ENCODE assay signal across 25 cellular contexts in the genomic region with DNA sequence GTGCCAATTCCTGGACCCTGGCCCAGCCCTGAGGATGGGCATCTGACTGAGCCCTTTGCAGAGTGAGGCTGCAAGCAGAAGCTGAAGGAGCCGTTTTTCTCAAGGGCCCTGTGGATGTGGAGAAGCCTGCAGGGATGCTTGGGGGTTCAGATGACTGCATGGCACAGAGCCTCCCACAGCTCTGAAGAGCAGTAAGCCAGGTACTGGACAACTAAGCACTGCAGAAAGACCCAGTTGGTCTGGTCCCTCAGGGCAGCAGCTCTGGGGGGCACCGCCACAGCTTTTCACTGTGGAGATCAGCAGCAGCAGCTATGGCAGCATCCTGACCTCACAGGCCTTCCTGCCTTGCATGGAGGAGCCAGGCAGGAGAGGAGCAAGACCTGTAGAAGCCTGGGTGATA.
A peak's percentile ranks its signal among the peaks of the same experiment; 100 is the strongest.
DNase-seq lines count a peak whose midpoint lies in the region; ATAC-seq, FAIRE-seq and TF ChIP-seq lines count a peak whose summit lies in the region.
"Had no signal": no experiment of that assay in that cellular context is flagged by ENCODE, and none has a peak within 500 bp of the region (broad histone marks: within the 10 kb centered on the region; RNA-seq: fewer than 3 reads in every experiment).

No MANE protein-coding gene starts in this region.

- H3K9me3 ChIP-seq in H1 (ENCODE audit: insufficient read depth in 2 of 2, low read depth in 1 of 2, low read length in 1 of 2) (no peaks in the 10 kb centered on the region), testis (no peaks in the 10 kb centered on the region)
- H3K9me3 ChIP-seq: HAP-1, SJCRH30, stomach, tibial artery, vagina had no signal

- H2BK15ac ChIP-seq in H1 (ENCODE audit: low read length): no peak overlapping the region

- H3K9ac ChIP-seq in H1 (replicated peaks in 1 of 4; ENCODE audit: extremely low read depth in 1 of 4, low read depth in 3 of 4, low read length in 3 of 4): no peak overlapping the region
- H3K9ac ChIP-seq: parathyroid adenoma had no signal

- no peak overlapping the region for H3K23ac ChIP-seq in H1 (ENCODE audit: insufficient read length)

- H3K27ac Mint-ChIP-seq in activated naive CD4-positive, alpha-beta T cell treated with anti-CD3 and anti-CD28 coated beads, Interleukin-2, amount 50 U/mL, for 72 hours: peak overlapping the region; percentile 17 to 95
- H3K27ac Mint-ChIP-seq in stimulated activated effector memory CD8-positive, alpha-beta T cell treated with anti-CD3 and anti-CD28 coated beads, Interleukin-12 subunit alpha, Interleukin-12 subunit beta, amount 100 ng/mL, for 72 hours: no peak overlapping the region
- H3K27ac Mint-ChIP-seq: activated naive CD4-positive, alpha-beta T cell treated with anti-CD3 and anti-CD28 coated beads, Interleukin-2, amount 50 U/mL, for 24 hours; CD8-positive, alpha-beta T cell had no signal

- CTCF ChIA-PET in H1 (lab: Charles Lee; ENCODE audit: partially characterized antibody): interaction anchor here (1.7 kb wide), 1 partner anchor 11 kb away, joined by 5 read pairs; no protein-coding TSS in a partner anchor

- peak in 1 of 2 donors; percentile 59 for DNase-seq in activated naive CD4-positive, alpha-beta T cell treated with anti-CD3 and anti-CD28 coated beads, Interleukin-2, amount 50 U/mL, for 72 hours (ENCODE audit: low spot score in 2 of 2)
- no peak for DNase-seq in activated naive CD4-positive, alpha-beta T cell treated with anti-CD3 and anti-CD28 coated beads, Interleukin-2, amount 50 U/mL, for 16 hours
- DNase-seq in H1 (ENCODE audit: low read depth in 1 of 2, low spot score in 2 of 2): peak in 1 of 2 experiments; percentile 32
- DNase-seq in stimulated activated effector memory CD8-positive, alpha-beta T cell treated with anti-CD3 and anti-CD28 coated beads, Interleukin-12 subunit alpha, Interleukin-12 subunit beta, amount 100 ng/mL, for 72 hours (ENCODE audit: low spot score in 2 of 2): no peak
- no peak for DNase-seq in SIG-M5 (lab: John Stamatoyannopoulos, UW)
- no peak for DNase-seq in testis
- DNase-seq: activated CD4-positive, alpha-beta T cell treated with anti-CD3 and anti-CD28 coated beads, Interleukin-2, amount 50 U/mL, for 1 hour; CD8-positive, alpha-beta T cell; NCI-H1092; NCI-H1694 treated with DMSO at 0.1 percent for 48 hours; NCI-H2171; NCI-H82; retina; SJCRH30; stimulated activated CD4-positive, alpha-beta T cell treated with anti-CD3 and anti-CD28 coated beads, Interleukin-1b, Interleukin-23, amount 100 ng/mL, for 48 hours; stomach; tibial artery had no signal

- peaks cover 4% of the 10 kb centered on the region for H3K4me1 Mint-ChIP-seq in stimulated activated effector memory CD8-positive, alpha-beta T cell treated with anti-CD3 and anti-CD28 coated beads, Interleukin-12 subunit alpha, Interleukin-12 subunit beta, amount 100 ng/mL, for 72 hours

- no peak for TF ChIP-seq RAD21 in H1 (IDR thresholded peaks at IDR 0.05 in 1 of 2, conservative IDR thresholded peaks at IDR 0.05 in 1 of 2; ENCODE audit: low read depth in 2 of 2, low read length in 2 of 2)

- H3K4ac ChIP-seq in H1 (replicated peaks; ENCODE audit: insufficient read length, low read depth, low read length): no peak overlapping the region

- TF ChIP-seq POLR2A in H1 (IDR thresholded peaks at IDR 0.05; ENCODE audit: control extremely low read depth in 1 of 2, low read depth in 2 of 2, low read length in 2 of 2) (no peak), testis (IDR thresholded peaks at IDR 0.05) (no peak)

- no peaks in the 10 kb centered on the region for H3K4me1 ChIP-seq in H1 (replicated peaks in 1 of 4; ENCODE audit: control insufficient read depth in 3 of 4, insufficient read depth in 4 of 4, low read length in 3 of 4)
- H3K4me1 ChIP-seq in testis: no peaks in the 10 kb centered on the region
- H3K4me1 ChIP-seq: HAP-1, SJCRH30, stomach, vagina had no signal

- intact Hi-C loops in testis (cut with DNase I; ENCODE audit: low total_unique reads): no loop called here

- H3K36me3 ChIP-seq in H1 (ENCODE audit: control insufficient read depth in 2 of 4, insufficient read depth in 4 of 4, low read length in 3 of 4) (no peaks in the 10 kb centered on the region), testis (ENCODE audit: low read depth, missing control alignments) (no peaks in the 10 kb centered on the region)
- H3K36me3 ChIP-seq: HAP-1, SJCRH30, stomach, tibial artery, vagina had no signal

- POLR2A ChIA-PET in H1 (lab: Charles Lee; ENCODE audit: partially characterized antibody): no interaction called here

- H4K5ac ChIP-seq in H1 (ENCODE audit: insufficient read length, low read depth, low read length): no peak overlapping the region

- TF ChIP-seq EP300 in H1 (IDR thresholded peaks at IDR 0.05; ENCODE audit: borderline replicate concordance in 1 of 2, low read depth in 2 of 2, low read length in 2 of 2): no peak

- no peak for FAIRE-seq in H1 (lab: Jason Lieb, UNC)
- FAIRE-seq: bronchial epithelial cell had no signal

- peak overlapping the region; percentile 2 for H3K4me3 Mint-ChIP-seq in stimulated activated effector memory CD8-positive, alpha-beta T cell treated with anti-CD3 and anti-CD28 coated beads, Interleukin-12 subunit alpha, Interleukin-12 subunit beta, amount 100 ng/mL, for 72 hours
- H3K4me3 Mint-ChIP-seq: activated naive CD4-positive, alpha-beta T cell treated with anti-CD3 and anti-CD28 coated beads, Interleukin-2, amount 50 U/mL, for 24 hours; CD8-positive, alpha-beta T cell had no signal

- no peaks in the 10 kb centered on the region for H3K23me2 ChIP-seq in H1 (ENCODE audit: low read depth, low read length)

- no peak overlapping the region for H4K8ac ChIP-seq in H1 (ENCODE audit: extremely low read depth, insufficient read depth, low read length)

- peaks cover 0 to 14% of the 10 kb centered on the region in 2 donors for H3K36me3 Mint-ChIP-seq in activated naive CD4-positive, alpha-beta T cell treated with anti-CD3 and anti-CD28 coated beads, Interleukin-2, amount 50 U/mL, for 72 hours
- H3K36me3 Mint-ChIP-seq in stimulated activated effector memory CD8-positive, alpha-beta T cell treated with anti-CD3 and anti-CD28 coated beads, Interleukin-12 subunit alpha, Interleukin-12 subunit beta, amount 100 ng/mL, for 72 hours: no peaks in the 10 kb centered on the region
- H3K36me3 Mint-ChIP-seq: activated naive CD4-positive, alpha-beta T cell treated with anti-CD3 and anti-CD28 coated beads, Interleukin-2, amount 50 U/mL, for 24 hours; CD8-positive, alpha-beta T cell had no signal

- H3K27ac ChIP-seq in H1 (ENCODE audit: low read depth, low read length): no peak overlapping the region
- no peak overlapping the region for H3K27ac ChIP-seq in testis
- H3K27ac ChIP-seq: parathyroid adenoma, SJCRH30, stomach, tibial artery, vagina had no signal

- H3K4me2 ChIP-seq in H1 (ENCODE audit: insufficient read depth in 1 of 2, low read depth in 2 of 2, low read length in 2 of 2): no peak overlapping the region

- H3K4me3 ChIP-seq in H1 (ENCODE audit: extremely low read depth in 1 of 4, insufficient read depth in 2 of 4, low read depth in 3 of 4, low read length in 4 of 4): no peak overlapping the region
- H3K4me3 ChIP-seq in testis: no peak overlapping the region
- H3K4me3 ChIP-seq: HAP-1, lung, SJCRH30, stomach, tibial artery, vagina had no signal

- H2BK20ac ChIP-seq in H1 (ENCODE audit: low read length): no peak overlapping the region

- H2AK5ac ChIP-seq in H1 (ENCODE audit: low read depth, low read length): no peak overlapping the region

- H2BK5ac ChIP-seq in H1 (ENCODE audit: low read depth, low read length): peak overlapping the region; percentile 81; the same call in 1 of the 2 replicates

- no peak overlapping the region for H2BK120ac ChIP-seq in H1 (replicated peaks; ENCODE audit: low read depth, low read length)

- H3K14ac ChIP-seq in H1 (ENCODE audit: insufficient read length): no peak overlapping the region

- H3K27me3 ChIP-seq in H1 (replicated peaks in 1 of 4; ENCODE audit: control insufficient read depth in 3 of 4, extremely low read depth in 1 of 4, insufficient read depth in 3 of 4, low read length in 3 of 4): no peaks in the 10 kb centered on the region
- no peaks in the 10 kb centered on the region for H3K27me3 ChIP-seq in testis
- H3K27me3 ChIP-seq: SJCRH30, stomach, tibial artery, vagina had no signal

- H2AFZ ChIP-seq in H1 (ENCODE audit: low read length): no peak overlapping the region

- H4K91ac ChIP-seq in H1 (replicated peaks; ENCODE audit: insufficient read length, low read length): no peak overlapping the region

- no peak overlapping the region for H2BK12ac ChIP-seq in H1 (ENCODE audit: low read depth, low read length)

- H3K79me2 ChIP-seq in H1 (ENCODE audit: control insufficient read depth in 1 of 2, insufficient read depth in 2 of 2, low read length in 2 of 2): no peaks in the 10 kb centered on the region
- H3K79me2 ChIP-seq: parathyroid adenoma had no signal

- H3K56ac ChIP-seq in H1 (replicated peaks; ENCODE audit: insufficient read length, low read depth, low read length): no peak overlapping the region

- TF ChIP-seq CTCF in H1 (IDR thresholded peaks at IDR 0.05; ENCODE audit: control extremely low read depth in 1 of 3, insufficient read depth in 1 of 3, low read depth in 1 of 3, low read length in 3 of 3) (no peak), testis (IDR thresholded peaks at IDR 0.05) (no peak)

- ATAC-seq in activated naive CD4-positive, alpha-beta T cell treated with anti-CD3 and anti-CD28 coated beads, Interleukin-2, amount 50 U/mL, for 72 hours: peak in 1 of 2 donors; percentile 33
- peak; percentile 21 for ATAC-seq in HG02610 (IDR thresholded peaks at IDR 0.05; ENCODE audit: unreplicated experiment)
- peak; percentile 39 for ATAC-seq in stimulated activated effector memory CD8-positive, alpha-beta T cell treated with anti-CD3 and anti-CD28 coated beads, Interleukin-12 subunit alpha, Interleukin-12 subunit beta, amount 100 ng/mL, for 72 hours
- ATAC-seq in HG02973 (IDR thresholded peaks at IDR 0.05; ENCODE audit: unreplicated experiment): no peak
- ATAC-seq: CD8-positive, alpha-beta T cell had no signal

- no peaks in the 10 kb centered on the region for H3K79me1 ChIP-seq in H1 (ENCODE audit: low read depth, low read length)

- no peak overlapping the region; the same call in 1 of the 2 replicates for H3K18ac ChIP-seq in H1 (ENCODE audit: extremely low read depth, low read length)

- WGBS in H1 (ENCODE audit: extremely low coverage in 1 of 2, insufficient coverage in 1 of 2, insufficient read length in 1 of 2, insufficient replicate concordance in 2 of 2, low coverage in 1 of 2, low lambda C conversion rate in 2 of 2, missing lambda C conversion rate in 1 of 2), 2 experiments: 96% methylated on average over 2 of the region's 2 CpGs; no CpG with 5 or more reads in 1 of the 2 experiments
- 69 to 95% methylated on average over 2 of the region's 2 CpGs for WGBS in testis, 2 donors

- no peaks in the 10 kb centered on the region for H4K20me1 ChIP-seq in H1 (replicated peaks in 1 of 2; ENCODE audit: control insufficient read depth in 1 of 2, insufficient read depth in 2 of 2, low read length in 2 of 2)

- peaks cover 0 to 3% of the 10 kb centered on the region in 2 donors for H3K9me3 Mint-ChIP-seq in activated naive CD4-positive, alpha-beta T cell treated with anti-CD3 and anti-CD28 coated beads, Interleukin-2, amount 50 U/mL, for 72 hours
- no peaks in the 10 kb centered on the region for H3K9me3 Mint-ChIP-seq in stimulated activated effector memory CD8-positive, alpha-beta T cell treated with anti-CD3 and anti-CD28 coated beads, Interleukin-12 subunit alpha, Interleukin-12 subunit beta, amount 100 ng/mL, for 72 hours
- H3K9me3 Mint-ChIP-seq: activated naive CD4-positive, alpha-beta T cell treated with anti-CD3 and anti-CD28 coated beads, Interleukin-2, amount 50 U/mL, for 24 hours; CD8-positive, alpha-beta T cell had no signal
